2 cellular contexts compared by ENCODE assay signal in the genomic region with DNA sequence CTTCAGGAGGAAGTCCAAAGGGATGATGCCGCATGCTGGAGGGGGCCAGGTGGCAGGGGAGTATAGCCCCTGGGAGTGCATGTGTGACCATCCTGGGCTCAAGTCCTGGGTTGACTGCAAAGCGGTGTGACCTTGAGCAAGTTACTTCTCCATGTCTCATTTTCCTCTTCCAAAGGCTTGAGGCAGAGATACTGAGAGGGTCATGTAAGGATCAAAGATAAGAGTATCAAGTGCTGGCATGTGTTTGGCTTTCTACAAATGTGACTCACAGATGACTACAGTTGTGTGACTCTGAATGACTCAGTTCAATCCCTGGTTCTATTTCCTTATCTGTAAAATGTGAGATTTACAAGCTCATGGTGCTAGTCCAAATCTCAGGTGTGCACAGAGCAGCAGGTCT.
TF ChIP-seq lines count a peak whose summit lies in the region.

No MANE protein-coding gene starts in this region.

TF ChIP-seq in A549, 52 proteins besides CTCF, POLR2A, EP300 and RAD21 (continued from another document):
- TF ChIP-seq BHLHE40 (IDR thresholded peaks at IDR 0.05; ENCODE audit: low read depth, low read length) = no peak
- peak; percentile 68; the same call in 1 of the 2 replicates for TF ChIP-seq GATA3 (IDR thresholded peaks at IDR 0.05; ENCODE audit: borderline replicate concordance)
- no peak for TF ChIP-seq ELK1 (IDR thresholded peaks at IDR 0.05; ENCODE audit: low read depth, low read length)
- TF ChIP-seq CEBPB (IDR thresholded peaks at IDR 0.05) = no peak
- TF ChIP-seq HDAC2 (IDR thresholded peaks at IDR 0.05) = no peak
- TF ChIP-seq, protein P1, sequence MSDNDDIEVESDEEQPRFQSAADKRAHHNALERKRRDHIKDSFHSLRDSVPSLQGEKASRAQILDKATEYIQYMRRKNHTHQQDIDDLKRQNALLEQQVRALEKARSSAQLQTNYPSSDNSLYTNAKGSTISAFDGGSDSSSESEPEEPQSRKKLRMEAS (IDR thresholded peaks at IDR 0.05) = peak; percentile 52; the same call in 1 of the 2 replicates
- TF ChIP-seq FOSB (CRISPR knock-in tag; IDR thresholded peaks at IDR 0.05) = no peak
- peak; percentile 92 for TF ChIP-seq FOSL2 (IDR thresholded peaks at IDR 0.05)
- peak; percentile 94 for TF ChIP-seq FOSL2 (CRISPR knock-in tag; IDR thresholded peaks at IDR 0.05)
- TF ChIP-seq JUNB (IDR thresholded peaks at IDR 0.05) = peak; percentile 90
- no peak for TF ChIP-seq CBX2 (IDR thresholded peaks at IDR 0.05; ENCODE audit: borderline replicate concordance, low read depth)
- no peak for TF ChIP-seq ZSCAN20 (CRISPR knock-in tag; IDR thresholded peaks at IDR 0.05)
- TF ChIP-seq SMC3 (IDR thresholded peaks at IDR 0.05) = no peak
- no peak for TF ChIP-seq CBX8 (IDR thresholded peaks at IDR 0.05)
- TF ChIP-seq ESRRA (IDR thresholded peaks at IDR 0.05; ENCODE audit: borderline replicate concordance, low read length) = peak; percentile 30; the same call in 1 of the 2 replicates
- 0 out of 5 replicates have a peak, but pooled peaks of 1 of the 2 experiments have one; percentile 34 for TF ChIP-seq JUN (IDR thresholded peaks at IDR 0.05)

TF ChIP-seq in HCT116, 20 proteins besides CTCF, POLR2A, EP300 and RAD21 (continued from another document):
- TF ChIP-seq CBX3 (IDR thresholded peaks at IDR 0.05; ENCODE audit: low read depth) = peak; percentile 92
- TF ChIP-seq ELF1 (IDR thresholded peaks at IDR 0.05; ENCODE audit: borderline replicate concordance, low read depth) = no peak
- peak; percentile 90 for TF ChIP-seq SP1 (IDR thresholded peaks at IDR 0.05; ENCODE audit: low read depth)
- TF ChIP-seq TCF7L2 (IDR thresholded peaks at IDR 0.05; ENCODE audit: borderline replicate concordance, extremely low read depth, insufficient read depth, insufficient read length) = peak; percentile 88
- TF ChIP-seq POLR2AphosphoS5 (IDR thresholded peaks at IDR 0.05; ENCODE audit: low read depth, low read length) = peak; percentile 46
- peak; percentile 96 for TF ChIP-seq JUND (IDR thresholded peaks at IDR 0.05)
- no peak for TF ChIP-seq ATF3 (IDR thresholded peaks at IDR 0.05)
- peak; percentile 63 for TF ChIP-seq SIN3A (IDR thresholded peaks at IDR 0.05; ENCODE audit: low read depth)
- TF ChIP-seq EZH2phosphoT487 (IDR thresholded peaks at IDR 0.05; ENCODE audit: borderline replicate concordance) = no peak
- TF ChIP-seq, protein P2, sequence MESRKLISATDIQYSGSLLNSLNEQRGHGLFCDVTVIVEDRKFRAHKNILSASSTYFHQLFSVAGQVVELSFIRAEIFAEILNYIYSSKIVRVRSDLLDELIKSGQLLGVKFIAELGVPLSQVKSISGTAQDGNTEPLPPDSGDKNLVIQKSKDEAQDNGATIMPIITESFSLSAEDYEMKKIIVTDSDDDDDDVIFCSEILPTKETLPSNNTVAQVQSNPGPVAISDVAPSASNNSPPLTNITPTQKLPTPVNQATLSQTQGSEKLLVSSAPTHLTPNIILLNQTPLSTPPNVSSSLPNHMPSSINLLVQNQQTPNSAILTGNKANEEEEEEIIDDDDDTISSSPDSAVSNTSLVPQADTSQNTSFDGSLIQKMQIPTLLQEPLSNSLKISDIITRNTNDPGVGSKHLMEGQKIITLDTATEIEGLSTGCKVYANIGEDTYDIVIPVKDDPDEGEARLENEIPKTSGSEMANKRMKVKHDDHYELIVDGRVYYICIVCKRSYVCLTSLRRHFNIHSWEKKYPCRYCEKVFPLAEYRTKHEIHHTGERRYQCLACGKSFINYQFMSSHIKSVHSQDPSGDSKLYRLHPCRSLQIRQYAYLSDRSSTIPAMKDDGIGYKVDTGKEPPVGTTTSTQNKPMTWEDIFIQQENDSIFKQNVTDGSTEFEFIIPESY (IDR thresholded peaks at IDR 0.05; ENCODE audit: extremely low read depth, insufficient replicate concordance, low read length) = no peak
- no peak for TF ChIP-seq YY1 (IDR thresholded peaks at IDR 0.05; ENCODE audit: extremely low read depth, insufficient replicate concordance, low read depth, low read length)
- no peak for TF ChIP-seq ZFX (IDR thresholded peaks at IDR 0.05)
- TF ChIP-seq CEBPB (IDR thresholded peaks at IDR 0.05; ENCODE audit: low read depth) = no peak; the same call in none of the 2 replicates
- TF ChIP-seq, protein P1 (IDR thresholded peaks at IDR 0.05) = peak; percentile 73; the same call in 1 of the 2 replicates
- peak; percentile 90 for TF ChIP-seq SRF (IDR thresholded peaks at IDR 0.05; ENCODE audit: low read depth)
